In the genomic region with DNA sequence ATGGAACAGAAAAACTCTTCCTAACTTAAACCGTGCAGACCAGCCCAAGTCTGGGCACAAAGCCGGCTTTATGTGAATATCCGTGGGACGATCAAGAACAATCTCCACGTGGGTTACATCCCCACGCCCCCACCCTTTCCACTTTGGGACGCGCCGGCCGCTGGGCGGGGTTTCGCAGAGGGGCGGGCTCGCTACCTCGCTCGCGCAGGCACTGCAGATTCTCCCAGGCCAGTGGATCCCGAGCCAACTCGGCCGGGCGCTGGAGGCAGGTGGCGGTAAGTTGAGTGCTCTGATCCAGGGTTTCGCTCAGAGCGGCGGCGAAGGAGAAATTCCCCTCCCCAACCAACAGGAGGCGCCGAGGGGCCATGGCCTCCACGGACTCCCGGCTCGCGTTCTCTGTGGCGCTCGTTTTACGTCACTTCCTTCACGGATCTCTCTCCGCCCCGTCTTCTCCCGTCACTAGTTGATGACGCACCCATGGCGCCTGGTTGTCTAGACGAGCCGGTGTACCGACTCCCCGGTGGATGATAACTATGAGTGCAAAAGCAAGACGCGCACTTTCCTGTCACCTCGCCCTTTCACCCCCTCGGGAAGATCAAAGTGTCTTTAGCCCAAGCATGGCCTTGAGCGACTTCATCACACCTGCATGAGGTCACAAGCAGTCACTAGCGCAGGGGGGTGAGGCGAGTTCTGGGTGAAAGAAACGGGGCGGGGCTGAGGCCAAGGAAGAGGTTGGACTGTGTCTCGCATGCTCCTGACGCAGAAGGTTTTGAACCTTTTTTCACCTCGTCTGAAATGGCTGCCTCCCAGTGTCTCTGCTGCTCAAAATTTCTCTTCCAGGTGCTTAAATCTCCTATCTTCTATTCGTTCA, we compare ENCODE assay signal across 1 cellular context.
A peak's percentile ranks its signal among the peaks of the same experiment; 100 is the strongest.
TF ChIP-seq lines count a peak whose summit lies in the region.

A gene with protein sequence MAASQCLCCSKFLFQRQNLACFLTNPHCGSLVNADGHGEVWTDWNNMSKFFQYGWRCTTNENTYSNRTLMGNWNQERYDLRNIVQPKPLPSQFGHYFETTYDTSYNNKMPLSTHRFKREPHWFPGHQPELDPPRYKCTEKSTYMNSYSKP (plus strand): TSS at position 776 of the 871 bp plus-strand sequence. CDS start 20 bp downstream, at position 796.
A gene with protein sequence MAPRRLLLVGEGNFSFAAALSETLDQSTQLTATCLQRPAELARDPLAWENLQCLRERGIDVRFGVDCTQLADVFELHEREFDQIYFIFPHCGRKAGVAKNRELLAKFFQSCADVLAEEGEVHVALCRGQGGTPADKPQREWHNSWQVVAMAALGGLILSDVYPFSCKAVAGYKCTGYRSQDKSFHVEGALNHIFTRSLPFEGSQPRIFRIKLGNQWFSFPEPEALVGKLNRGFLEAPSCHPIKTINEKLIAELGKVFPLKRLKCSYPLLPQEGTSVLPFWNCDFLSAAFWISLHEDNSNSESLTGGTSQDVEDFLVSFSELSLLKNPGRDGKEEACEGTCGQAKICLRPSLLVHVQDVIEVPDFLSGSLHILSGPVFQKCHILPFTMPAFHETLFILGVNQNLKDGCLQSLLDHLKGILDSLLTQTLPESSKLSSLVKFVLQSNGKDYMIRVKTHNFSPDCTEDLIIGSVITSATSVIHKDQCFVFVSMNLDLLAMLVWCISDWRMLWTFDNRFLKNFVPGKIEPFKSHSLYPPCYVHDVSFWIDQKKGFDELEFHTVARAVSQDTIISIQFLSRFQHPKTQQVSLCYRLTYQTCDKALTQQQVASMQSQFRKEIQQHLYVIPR (minus strand): TSS at position 400 of the 871 bp plus-strand sequence. CDS start 33 bp downstream, at position 367.

TF ChIP-seq in HepG2, 621 proteins besides CTCF, POLR2A, EP300 and RAD21 (continued from another document and continues in another):
- TF ChIP-seq, protein P1, sequence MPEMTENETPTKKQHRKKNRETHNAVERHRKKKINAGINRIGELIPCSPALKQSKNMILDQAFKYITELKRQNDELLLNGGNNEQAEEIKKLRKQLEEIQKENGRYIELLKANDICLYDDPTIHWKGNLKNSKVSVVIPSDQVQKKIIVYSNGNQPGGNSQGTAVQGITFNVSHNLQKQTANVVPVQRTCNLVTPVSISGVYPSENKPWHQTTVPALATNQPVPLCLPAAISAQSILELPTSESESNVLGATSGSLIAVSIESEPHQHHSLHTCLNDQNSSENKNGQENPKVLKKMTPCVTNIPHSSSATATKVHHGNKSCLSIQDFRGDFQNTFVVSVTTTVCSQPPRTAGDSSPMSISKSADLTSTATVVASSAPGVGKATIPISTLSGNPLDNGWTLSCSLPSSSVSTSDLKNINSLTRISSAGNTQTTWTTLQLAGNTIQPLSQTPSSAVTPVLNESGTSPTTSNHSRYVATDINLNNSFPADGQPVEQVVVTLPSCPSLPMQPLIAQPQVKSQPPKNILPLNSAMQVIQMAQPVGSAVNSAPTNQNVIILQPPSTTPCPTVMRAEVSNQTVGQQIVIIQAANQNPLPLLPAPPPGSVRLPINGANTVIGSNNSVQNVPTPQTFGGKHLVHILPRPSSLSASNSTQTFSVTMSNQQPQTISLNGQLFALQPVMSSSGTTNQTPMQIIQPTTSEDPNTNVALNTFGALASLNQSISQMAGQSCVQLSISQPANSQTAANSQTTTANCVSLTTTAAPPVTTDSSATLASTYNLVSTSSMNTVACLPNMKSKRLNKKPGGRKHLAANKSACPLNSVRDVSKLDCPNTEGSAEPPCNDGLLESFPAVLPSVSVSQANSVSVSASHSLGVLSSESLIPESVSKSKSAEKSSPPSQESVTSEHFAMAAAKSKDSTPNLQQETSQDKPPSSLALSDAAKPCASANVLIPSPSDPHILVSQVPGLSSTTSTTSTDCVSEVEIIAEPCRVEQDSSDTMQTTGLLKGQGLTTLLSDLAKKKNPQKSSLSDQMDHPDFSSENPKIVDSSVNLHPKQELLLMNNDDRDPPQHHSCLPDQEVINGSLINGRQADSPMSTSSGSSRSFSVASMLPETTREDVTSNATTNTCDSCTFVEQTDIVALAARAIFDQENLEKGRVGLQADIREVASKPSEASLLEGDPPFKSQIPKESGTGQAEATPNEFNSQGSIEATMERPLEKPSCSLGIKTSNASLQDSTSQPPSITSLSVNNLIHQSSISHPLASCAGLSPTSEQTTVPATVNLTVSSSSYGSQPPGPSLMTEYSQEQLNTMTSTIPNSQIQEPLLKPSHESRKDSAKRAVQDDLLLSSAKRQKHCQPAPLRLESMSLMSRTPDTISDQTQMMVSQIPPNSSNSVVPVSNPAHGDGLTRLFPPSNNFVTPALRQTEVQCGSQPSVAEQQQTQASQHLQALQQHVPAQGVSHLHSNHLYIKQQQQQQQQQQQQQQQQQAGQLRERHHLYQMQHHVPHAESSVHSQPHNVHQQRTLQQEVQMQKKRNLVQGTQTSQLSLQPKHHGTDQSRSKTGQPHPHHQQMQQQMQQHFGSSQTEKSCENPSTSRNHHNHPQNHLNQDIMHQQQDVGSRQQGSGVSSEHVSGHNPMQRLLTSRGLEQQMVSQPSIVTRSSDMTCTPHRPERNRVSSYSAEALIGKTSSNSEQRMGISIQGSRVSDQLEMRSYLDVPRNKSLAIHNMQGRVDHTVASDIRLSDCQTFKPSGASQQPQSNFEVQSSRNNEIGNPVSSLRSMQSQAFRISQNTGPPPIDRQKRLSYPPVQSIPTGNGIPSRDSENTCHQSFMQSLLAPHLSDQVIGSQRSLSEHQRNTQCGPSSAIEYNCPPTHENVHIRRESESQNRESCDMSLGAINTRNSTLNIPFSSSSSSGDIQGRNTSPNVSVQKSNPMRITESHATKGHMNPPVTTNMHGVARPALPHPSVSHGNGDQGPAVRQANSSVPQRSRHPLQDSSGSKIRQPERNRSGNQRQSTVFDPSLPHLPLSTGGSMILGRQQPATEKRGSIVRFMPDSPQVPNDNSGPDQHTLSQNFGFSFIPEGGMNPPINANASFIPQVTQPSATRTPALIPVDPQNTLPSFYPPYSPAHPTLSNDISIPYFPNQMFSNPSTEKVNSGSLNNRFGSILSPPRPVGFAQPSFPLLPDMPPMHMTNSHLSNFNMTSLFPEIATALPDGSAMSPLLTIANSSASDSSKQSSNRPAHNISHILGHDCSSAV (CRISPR knock-in tag; IDR thresholded peaks at IDR 0.05; ENCODE audit: borderline replicate concordance): no peak
- TF ChIP-seq ZSCAN12 (CRISPR knock-in tag; IDR thresholded peaks at IDR 0.05) (no peak), GABPA (IDR thresholded peaks at IDR 0.05; ENCODE audit: low read depth, low read length) (peak; percentile 75), GABPA (CRISPR knock-in tag; IDR thresholded peaks at IDR 0.05; ENCODE audit: low read depth) (peak; percentile 97), TMF1 (CRISPR knock-in tag; IDR thresholded peaks at IDR 0.05; ENCODE audit: low read depth) (no peak), RARG (CRISPR knock-in tag; IDR thresholded peaks at IDR 0.05; ENCODE audit: low read depth) (no peak), IRX3 (CRISPR knock-in tag; IDR thresholded peaks at IDR 0.05; ENCODE audit: borderline replicate concordance, low read depth) (no peak), ZSCAN22 (CRISPR knock-in tag; IDR thresholded peaks at IDR 0.05) (no peak), JUND (CRISPR knock-in tag; IDR thresholded peaks at IDR 0.05) (no peak), KDM5A (IDR thresholded peaks at IDR 0.05; ENCODE audit: borderline replicate concordance, low read length) (peak; percentile 93), FOXA3 (CRISPR knock-in tag; IDR thresholded peaks at IDR 0.05) (peak; percentile 52), NFKB2 (CRISPR knock-in tag; IDR thresholded peaks at IDR 0.05; ENCODE audit: borderline replicate concordance) (peak; percentile 73; the same call in 1 of the 2 replicates), FOXC1 (CRISPR knock-in tag; IDR thresholded peaks at IDR 0.05; ENCODE audit: borderline replicate concordance) (peak; percentile 68)
- TF ChIP-seq, protein P2, sequence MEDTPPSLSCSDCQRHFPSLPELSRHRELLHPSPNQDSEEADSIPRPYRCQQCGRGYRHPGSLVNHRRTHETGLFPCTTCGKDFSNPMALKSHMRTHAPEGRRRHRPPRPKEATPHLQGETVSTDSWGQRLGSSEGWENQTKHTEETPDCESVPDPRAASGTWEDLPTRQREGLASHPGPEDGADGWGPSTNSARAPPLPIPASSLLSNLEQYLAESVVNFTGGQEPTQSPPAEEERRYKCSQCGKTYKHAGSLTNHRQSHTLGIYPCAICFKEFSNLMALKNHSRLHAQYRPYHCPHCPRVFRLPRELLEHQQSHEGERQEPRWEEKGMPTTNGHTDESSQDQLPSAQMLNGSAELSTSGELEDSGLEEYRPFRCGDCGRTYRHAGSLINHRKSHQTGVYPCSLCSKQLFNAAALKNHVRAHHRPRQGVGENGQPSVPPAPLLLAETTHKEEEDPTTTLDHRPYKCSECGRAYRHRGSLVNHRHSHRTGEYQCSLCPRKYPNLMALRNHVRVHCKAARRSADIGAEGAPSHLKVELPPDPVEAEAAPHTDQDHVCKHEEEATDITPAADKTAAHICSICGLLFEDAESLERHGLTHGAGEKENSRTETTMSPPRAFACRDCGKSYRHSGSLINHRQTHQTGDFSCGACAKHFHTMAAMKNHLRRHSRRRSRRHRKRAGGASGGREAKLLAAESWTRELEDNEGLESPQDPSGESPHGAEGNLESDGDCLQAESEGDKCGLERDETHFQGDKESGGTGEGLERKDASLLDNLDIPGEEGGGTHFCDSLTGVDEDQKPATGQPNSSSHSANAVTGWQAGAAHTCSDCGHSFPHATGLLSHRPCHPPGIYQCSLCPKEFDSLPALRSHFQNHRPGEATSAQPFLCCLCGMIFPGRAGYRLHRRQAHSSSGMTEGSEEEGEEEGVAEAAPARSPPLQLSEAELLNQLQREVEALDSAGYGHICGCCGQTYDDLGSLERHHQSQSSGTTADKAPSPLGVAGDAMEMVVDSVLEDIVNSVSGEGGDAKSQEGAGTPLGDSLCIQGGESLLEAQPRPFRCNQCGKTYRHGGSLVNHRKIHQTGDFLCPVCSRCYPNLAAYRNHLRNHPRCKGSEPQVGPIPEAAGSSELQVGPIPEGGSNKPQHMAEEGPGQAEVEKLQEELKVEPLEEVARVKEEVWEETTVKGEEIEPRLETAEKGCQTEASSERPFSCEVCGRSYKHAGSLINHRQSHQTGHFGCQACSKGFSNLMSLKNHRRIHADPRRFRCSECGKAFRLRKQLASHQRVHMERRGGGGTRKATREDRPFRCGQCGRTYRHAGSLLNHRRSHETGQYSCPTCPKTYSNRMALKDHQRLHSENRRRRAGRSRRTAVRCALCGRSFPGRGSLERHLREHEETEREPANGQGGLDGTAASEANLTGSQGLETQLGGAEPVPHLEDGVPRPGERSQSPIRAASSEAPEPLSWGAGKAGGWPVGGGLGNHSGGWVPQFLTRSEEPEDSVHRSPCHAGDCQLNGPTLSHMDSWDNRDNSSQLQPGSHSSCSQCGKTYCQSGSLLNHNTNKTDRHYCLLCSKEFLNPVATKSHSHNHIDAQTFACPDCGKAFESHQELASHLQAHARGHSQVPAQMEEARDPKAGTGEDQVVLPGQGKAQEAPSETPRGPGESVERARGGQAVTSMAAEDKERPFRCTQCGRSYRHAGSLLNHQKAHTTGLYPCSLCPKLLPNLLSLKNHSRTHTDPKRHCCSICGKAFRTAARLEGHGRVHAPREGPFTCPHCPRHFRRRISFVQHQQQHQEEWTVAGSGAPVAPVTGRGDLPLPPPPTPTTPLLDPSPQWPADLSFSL (CRISPR knock-in tag; IDR thresholded peaks at IDR 0.05): no peak
- TF ChIP-seq, protein P3, sequence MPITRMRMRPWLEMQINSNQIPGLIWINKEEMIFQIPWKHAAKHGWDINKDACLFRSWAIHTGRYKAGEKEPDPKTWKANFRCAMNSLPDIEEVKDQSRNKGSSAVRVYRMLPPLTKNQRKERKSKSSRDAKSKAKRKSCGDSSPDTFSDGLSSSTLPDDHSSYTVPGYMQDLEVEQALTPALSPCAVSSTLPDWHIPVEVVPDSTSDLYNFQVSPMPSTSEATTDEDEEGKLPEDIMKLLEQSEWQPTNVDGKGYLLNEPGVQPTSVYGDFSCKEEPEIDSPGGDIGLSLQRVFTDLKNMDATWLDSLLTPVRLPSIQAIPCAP (CRISPR knock-in tag; IDR thresholded peaks at IDR 0.05; ENCODE audit: low read depth): no peak
- TF ChIP-seq, protein P4, sequence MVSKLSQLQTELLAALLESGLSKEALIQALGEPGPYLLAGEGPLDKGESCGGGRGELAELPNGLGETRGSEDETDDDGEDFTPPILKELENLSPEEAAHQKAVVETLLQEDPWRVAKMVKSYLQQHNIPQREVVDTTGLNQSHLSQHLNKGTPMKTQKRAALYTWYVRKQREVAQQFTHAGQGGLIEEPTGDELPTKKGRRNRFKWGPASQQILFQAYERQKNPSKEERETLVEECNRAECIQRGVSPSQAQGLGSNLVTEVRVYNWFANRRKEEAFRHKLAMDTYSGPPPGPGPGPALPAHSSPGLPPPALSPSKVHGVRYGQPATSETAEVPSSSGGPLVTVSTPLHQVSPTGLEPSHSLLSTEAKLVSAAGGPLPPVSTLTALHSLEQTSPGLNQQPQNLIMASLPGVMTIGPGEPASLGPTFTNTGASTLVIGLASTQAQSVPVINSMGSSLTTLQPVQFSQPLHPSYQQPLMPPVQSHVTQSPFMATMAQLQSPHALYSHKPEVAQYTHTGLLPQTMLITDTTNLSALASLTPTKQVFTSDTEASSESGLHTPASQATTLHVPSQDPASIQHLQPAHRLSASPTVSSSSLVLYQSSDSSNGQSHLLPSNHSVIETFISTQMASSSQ (IDR thresholded peaks at IDR 0.05; ENCODE audit: low read depth): no peak
- TF ChIP-seq, protein P4 (CRISPR knock-in tag; IDR thresholded peaks at IDR 0.05; ENCODE audit: borderline replicate concordance): peak; percentile 54; the same call in 1 of the 2 replicates
- TF ChIP-seq, protein P5, sequence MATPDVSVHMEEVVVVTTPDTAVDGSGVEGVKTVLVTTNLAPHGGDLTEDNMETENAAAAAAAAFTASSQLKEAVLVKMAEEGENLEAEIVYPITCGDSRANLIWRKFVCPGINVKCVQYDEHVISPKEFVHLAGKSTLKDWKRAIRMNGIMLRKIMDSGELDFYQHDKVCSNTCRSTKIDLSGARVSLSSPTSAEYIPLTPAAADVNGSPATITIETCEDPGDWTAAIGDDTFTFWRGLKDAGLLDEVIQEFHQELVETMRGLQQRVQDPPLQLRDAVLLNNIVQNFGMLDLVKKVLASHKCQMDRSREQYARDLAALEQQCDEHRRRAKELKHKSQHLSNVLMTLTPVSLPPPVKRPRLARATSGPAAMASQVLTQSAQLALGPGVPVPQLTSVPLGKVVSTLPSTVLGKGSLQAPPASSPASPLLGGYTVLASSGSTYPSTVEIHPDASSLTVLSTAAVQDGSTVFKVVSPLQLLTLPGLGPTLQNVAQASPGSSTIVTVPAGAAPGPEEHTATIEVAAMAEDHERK (CRISPR knock-in tag; IDR thresholded peaks at IDR 0.05; ENCODE audit: low read depth): no peak; the same call in 1 of the 2 replicates
- TF ChIP-seq, protein P6, sequence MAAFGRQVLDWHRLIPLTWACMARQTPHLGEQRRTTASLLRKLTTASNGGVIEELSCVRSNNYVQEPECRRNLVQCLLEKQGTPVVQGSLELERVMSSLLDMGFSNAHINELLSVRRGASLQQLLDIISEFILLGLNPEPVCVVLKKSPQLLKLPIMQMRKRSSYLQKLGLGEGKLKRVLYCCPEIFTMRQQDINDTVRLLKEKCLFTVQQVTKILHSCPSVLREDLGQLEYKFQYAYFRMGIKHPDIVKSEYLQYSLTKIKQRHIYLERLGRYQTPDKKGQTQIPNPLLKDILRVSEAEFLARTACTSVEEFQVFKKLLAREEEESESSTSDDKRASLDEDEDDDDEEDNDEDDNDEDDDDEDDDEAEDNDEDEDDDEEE (CRISPR knock-in tag; IDR thresholded peaks at IDR 0.05): 0 out of 2 replicates have a peak, but pooled peaks have one; percentile 46
